Comparison of ENCODE assay signal across 8 cellular contexts in genomic region chr1:85259118-85259865, GRCh38. TPM values are rescaled to one million over a fixed set of nuclear protein-coding genes. Genes with fewer than 3 reads are reported as not detected.
DNase-seq lines count a peak whose midpoint lies in the region; ATAC-seq, FAIRE-seq and TF ChIP-seq lines count a peak whose summit lies in the region.

Gene C1orf52, minus strand, starts transcription at chr1:85259662. Its CDS starts 29 bp downstream, at chr1:85259633.

- peaks cover 5% of the 10 kb centered on the region in 2 experiments for H3K36me3 ChIP-seq in keratinocyte (ENCODE audit: control insufficient read depth in 2 of 2, extremely low read depth in 1 of 2, insufficient read depth in 2 of 2, low read length in 2 of 2)

- H3K4me3 ChIP-seq in keratinocyte (ENCODE audit: control insufficient read depth in 2 of 3, extremely low read depth in 1 of 3, insufficient read depth in 2 of 3, low read depth in 1 of 3, low read length in 3 of 3): peak within 1 kb of the TSS; percentile 74 to 98 (median 91)

- H3K4me2 ChIP-seq in keratinocyte (ENCODE audit: control insufficient read depth, extremely low read depth, insufficient read depth, low read depth, low read length): peak within 1 kb of the TSS; percentile 85

- TF ChIP-seq CTCF in keratinocyte (optimal IDR thresholded peaks at IDR 0.05 in 1 of 3, IDR thresholded peaks at IDR 0.05 in 1 of 3, conservative IDR thresholded peaks at IDR 0.05 in 1 of 3; ENCODE audit: extremely low read depth in 1 of 3, insufficient read depth in 2 of 3, low read length in 3 of 3): peak; percentile 67 to 99 (median 88)

- dilution Hi-C loops in keratinocyte (cut with MboI; ENCODE audit: extremely low pct_ligation_motif_present, low sequenced_read_pairs): no loop called here

- H3K9ac ChIP-seq in keratinocyte (ENCODE audit: control insufficient read depth, extremely low read depth, insufficient read depth, low read length): peak within 1 kb of the TSS; percentile 93

- H3K27me3 ChIP-seq in keratinocyte (ENCODE audit: control insufficient read depth, extremely low read depth, insufficient read depth, low read length): no peaks in the 10 kb centered on the region

- peak within 1 kb of the TSS; percentile 97 for H2AFZ ChIP-seq in keratinocyte (ENCODE audit: control insufficient read depth, low read length)

- peaks cover 4% of the 10 kb centered on the region for H4K20me1 ChIP-seq in keratinocyte (ENCODE audit: control insufficient read depth, extremely low read depth, insufficient read depth, low read length)

- FAIRE-seq in keratinocyte (lab: Jason Lieb, UNC): peak; percentile 29

- peaks cover 34% of the 10 kb centered on the region for H3K79me2 ChIP-seq in keratinocyte (ENCODE audit: control insufficient read depth, insufficient read depth, low read length)

- peak; percentile 95 for DNase-seq in Ammon's horn (ENCODE audit: low spot score)
- peak; percentile 87 for DNase-seq in NCI-H446 treated with DMSO at 0.1 percent for 48 hours (lab: John Stamatoyannopoulos, UW)
- peak; percentile 98 for DNase-seq in activated CD4-positive, CD25-positive, alpha-beta regulatory T cell treated with anti-CD3 and anti-CD28 coated beads, Interleukin-2, amount 50 U/mL, for 72 hours
- DNase-seq in cerebellar nuclear complex (lab: John Stamatoyannopoulos, UW): peak; percentile 20 to 77
- peak; percentile 56 for DNase-seq in keratinocyte (ENCODE audit: low read depth, low spot score)
- DNase-seq in stimulated activated CD4-positive, alpha-beta T cell treated with anti-CD3 and anti-CD28 coated beads, Interleukin-15, amount 100 ng/mL, for 1 hour (ENCODE audit: low read depth in 1 of 2, low spot score in 1 of 2): peak; percentile 90 to 99

- ATAC-seq in GM19043 (IDR thresholded peaks at IDR 0.05; ENCODE audit: low read depth, unreplicated experiment): peak; percentile 95
- ATAC-seq in HG03378 (IDR thresholded peaks at IDR 0.05; ENCODE audit: unreplicated experiment): peak; percentile 94

- no peaks in the 10 kb centered on the region for H3K9me3 ChIP-seq in keratinocyte (ENCODE audit: control insufficient read depth, low read depth, low read length)

- H3K4me1 ChIP-seq in keratinocyte (ENCODE audit: control insufficient read depth, extremely low read depth, insufficient read depth, low read length): peaks cover 19% of the 10 kb centered on the region

- H3K27ac ChIP-seq in keratinocyte (ENCODE audit: control insufficient read depth, insufficient read depth, low read length): peak within 1 kb of the TSS; percentile 86

- no peaks in the 10 kb centered on the region for H3K9me1 ChIP-seq in keratinocyte (ENCODE audit: control insufficient read depth, extremely low read depth, insufficient read depth, low read length)

RNA-seq across cellular contexts. Expression of gene C1orf52, which starts in this region (rescaled TPM):
- polyA plus RNA-seq in keratinocyte: 15.8 to 27.3 TPM (median 25.4 TPM) in 3 replicates
- 41.3 TPM for polyA plus RNA-seq in keratinocyte (2011; ENCODE audit: low read depth)
- 15.8 and 19.6 TPM in 2 replicates for polyA plus RNA-seq in keratinocyte (2011; cell fraction: cytosol; rRNA removed)
- polyA plus RNA-seq in keratinocyte (2011; cell fraction: nucleus; rRNA removed): 29.7 and 31.3 TPM in 2 replicates
- 19.3 and 26.2 TPM in 2 replicates for polyA plus RNA-seq in keratinocyte (2012; ENCODE audit: low replicate concordance)
- 6.2 to 17.9 TPM (median 9.3 TPM) in 3 replicates for polyA minus RNA-seq in keratinocyte
- polyA minus RNA-seq in keratinocyte (2011; cell fraction: cytosol; rRNA and poly(A)+ RNA removed): 5.9 TPM
- polyA minus RNA-seq in keratinocyte (2011; cell fraction: nucleus; rRNA and poly(A)+ RNA removed): 11.6 and 20.6 TPM in 2 replicates

Comparison
In these comparisons a context has a peak if more than half of its experiments do, and no peak if none do; other contexts are left out.
1. Peak in every context shown above with its lines: DNase-seq, ATAC-seq, H3K4me3 ChIP-seq and H3K27ac ChIP-seq.